ENCODE assay signal across 5 cellular contexts in genomic region chr4:49138818-49139217, GRCh38.
A peak's percentile ranks its signal among the peaks of the same experiment; 100 is the strongest.
DNase-seq lines count a peak whose midpoint lies in the region; ATAC-seq and TF ChIP-seq lines count a peak whose summit lies in the region.
"Not testable (repeated sequence)": the region's sequence is repeated elsewhere in the genome, so short reads cannot be mapped to it uniquely, and the experiment has no call there.

No MANE protein-coding gene starts in this region.

- 67 to 92% (median 81%) methylated on average over 1 to 5 of the region's 10 CpGs for WGBS in psoas muscle, 3 donors

- H3K4me3 ChIP-seq in left lung, mucosa of descending colon, psoas muscle, upper lobe of right lung: not testable (repeated sequence)

- not testable (repeated sequence) for H3K27ac ChIP-seq in left lung, psoas muscle, upper lobe of right lung

- not testable (repeated sequence) for H3K36me3 ChIP-seq in left lung; mucosa of descending colon (ENCODE audit: low read depth); psoas muscle (ENCODE audit: insufficient read depth in 1 of 2, low read depth in 1 of 2); upper lobe of right lung

- ATAC-seq in SK-N-SH treated with all-trans-retinoic acid at 6 μM for 48 hours (0 out of 3 replicates have a peak, but pooled peaks have one; percentile 27), left lung (peak; percentile 26), mucosa of descending colon (peak; percentile 29), psoas muscle (peak in 3 of 4 donors; percentile 39 to 55 (median 49)), upper lobe of right lung (peak; percentile 26)

- DNase-seq in left lung, mucosa of descending colon, psoas muscle, upper lobe of right lung: not testable (repeated sequence)

- intact Hi-C loops in left lung (cut with DNase I); mucosa of descending colon (cut with DNase I, micrococcal nuclease); psoas muscle (cut with DNase I); upper lobe of right lung (cut with DNase I): not testable (repeated sequence)

- not testable (repeated sequence) for TF ChIP-seq CTCF in left lung (IDR thresholded peaks at IDR 0.05); mucosa of descending colon (IDR thresholded peaks at IDR 0.05); psoas muscle (IDR thresholded peaks at IDR 0.05); upper lobe of right lung (IDR thresholded peaks at IDR 0.05)

- not testable (repeated sequence) for H3K4me1 ChIP-seq in left lung; mucosa of descending colon (ENCODE audit: low read depth); psoas muscle; upper lobe of right lung

- not testable (repeated sequence) for H3K27me3 ChIP-seq in left lung; psoas muscle (ENCODE audit: insufficient read depth in 3 of 3, low read length in 2 of 3); upper lobe of right lung

- H3K9me3 ChIP-seq in left lung (peaks cover 0 to 16% of the 10 kb centered on the region in 2 donors), mucosa of descending colon (peaks cover 11% of the 10 kb centered on the region)
- H3K9me3 ChIP-seq in psoas muscle, upper lobe of right lung: not testable (repeated sequence)
